ENCODE assay signal across 29 cellular contexts in the genomic region with DNA sequence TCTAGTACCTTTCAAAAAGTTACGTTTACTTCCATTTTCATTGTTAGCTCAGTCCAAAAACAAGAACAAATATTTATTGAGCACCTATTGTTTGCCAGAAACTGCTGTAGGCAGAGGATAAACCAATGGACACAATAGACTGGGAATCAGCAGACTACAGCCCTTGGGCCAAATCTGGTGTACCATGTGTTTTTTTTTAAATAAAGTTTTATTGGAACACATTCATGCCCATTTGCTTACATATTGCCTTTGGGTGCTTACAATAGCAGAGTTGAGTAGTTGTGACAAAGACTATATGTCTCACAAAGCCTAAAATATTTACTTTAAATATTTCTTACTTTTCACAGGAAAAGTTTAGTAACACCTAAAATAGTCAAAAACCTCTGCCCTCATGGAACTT.
"Had no signal": no experiment of that assay in that cellular context is flagged by ENCODE, and none has a peak within 500 bp of the region (broad histone marks: within the 10 kb centered on the region; RNA-seq: fewer than 3 reads in every experiment).

No MANE protein-coding gene starts in this region.

- FAIRE-seq: colon, endometrium, endothelial cell of umbilical vein, frontal cortex had no signal

- H3K4me3 Mint-ChIP-seq: dendritic cell treated with granulocyte-macrophage colony-stimulating factor and Interleukin-4, amounts not matched to agents 40 ng/mL and 50 ng/mL, for 4 days; effector memory CD8-positive, alpha-beta T cell; endodermal cell had no signal

- H3K27ac Mint-ChIP-seq: dendritic cell treated with granulocyte-macrophage colony-stimulating factor and Interleukin-4, amounts not matched to agents 40 ng/mL and 50 ng/mL, for 4 days; effector memory CD8-positive, alpha-beta T cell; endodermal cell had no signal

- H3K4me1 Mint-ChIP-seq: endodermal cell had no signal

- H3K27me3 Mint-ChIP-seq: dendritic cell treated with granulocyte-macrophage colony-stimulating factor and Interleukin-4, amounts not matched to agents 40 ng/mL and 50 ng/mL, for 4 days; effector memory CD8-positive, alpha-beta T cell had no signal

- ATAC-seq: effector memory CD8-positive, alpha-beta T cell; esophagus mucosa; foreskin keratinocyte; gastrocnemius medialis; gastroesophageal sphincter; heart left ventricle; heart right ventricle had no signal

- H3K9me3 Mint-ChIP-seq: dendritic cell treated with granulocyte-macrophage colony-stimulating factor and Interleukin-4, amounts not matched to agents 40 ng/mL and 50 ng/mL, for 4 days; endodermal cell had no signal

- DNase-seq: colonic mucosa; cortex of kidney; dermis blood vessel endothelial cell; dorsolateral prefrontal cortex; effector CD4-positive, alpha-beta T cell; effector CD8-positive, alpha-beta T cell; effector memory CD4-positive, alpha-beta T cell; effector memory CD8-positive, alpha-beta T cell; endodermal cell; erythroblast; esophagus squamous epithelium; foreskin fibroblast; foreskin keratinocyte; foreskin melanocyte; gastrocnemius medialis; glutamatergic neuron; head of caudate nucleus; heart left ventricle; heart right ventricle had no signal

- H3K4me3 ChIP-seq: colonic mucosa, coronary artery, dorsolateral prefrontal cortex, esophagus muscularis mucosa, esophagus squamous epithelium, gastrocnemius medialis, gastroesophageal sphincter, heart left ventricle, heart right ventricle had no signal

- H3K9me3 ChIP-seq: colonic mucosa, esophagus muscularis mucosa, esophagus squamous epithelium, gastrocnemius medialis, gastroesophageal sphincter, heart left ventricle, heart right ventricle had no signal

- H3K27ac ChIP-seq: colonic mucosa, coronary artery, dorsolateral prefrontal cortex, epithelial cell of prostate, esophagus muscularis mucosa, esophagus squamous epithelium, foreskin keratinocyte, gastrocnemius medialis, gastroesophageal sphincter, heart left ventricle, heart right ventricle had no signal

- H3K4me1 ChIP-seq: colonic mucosa, esophagus muscularis mucosa, esophagus squamous epithelium, foreskin keratinocyte, gastrocnemius medialis, gastroesophageal sphincter, heart left ventricle, heart right ventricle had no signal

- H3K36me3 ChIP-seq: colonic mucosa, esophagus muscularis mucosa, esophagus squamous epithelium, gastrocnemius medialis, gastroesophageal sphincter, heart left ventricle, heart right ventricle had no signal

- H3K27me3 ChIP-seq: colonic mucosa, esophagus muscularis mucosa, esophagus squamous epithelium, foreskin keratinocyte, gastrocnemius medialis, gastroesophageal sphincter, heart left ventricle, heart right ventricle had no signal
